ENCODE assay signal across 4 cellular contexts in genomic region chr7:4078580-4078979, GRCh38.
"Had no signal": no experiment of that assay in that cellular context is flagged by ENCODE, and none has a peak within 500 bp of the region (broad histone marks: within the 10 kb centered on the region; RNA-seq: fewer than 3 reads in every experiment).

No MANE protein-coding gene starts in this region.

- DNase-seq: H9, HCEC 1CT, IMR-90 had no signal

- H3K4me3 Mint-ChIP-seq: GM23338, H9 had no signal

- H3K27ac Mint-ChIP-seq: GM23338, H9 had no signal

- ATAC-seq: GM23338 had no signal
